2 cellular contexts compared by ENCODE assay signal in genomic region chr15:75822685-75823278, GRCh38.
TF ChIP-seq lines count a peak whose summit lies in the region.

No MANE protein-coding gene starts in this region.

TF ChIP-seq in HEK293, 187 proteins besides CTCF, POLR2A, EP300 and RAD21 (continued from another document):
- TF ChIP-seq, protein P1, sequence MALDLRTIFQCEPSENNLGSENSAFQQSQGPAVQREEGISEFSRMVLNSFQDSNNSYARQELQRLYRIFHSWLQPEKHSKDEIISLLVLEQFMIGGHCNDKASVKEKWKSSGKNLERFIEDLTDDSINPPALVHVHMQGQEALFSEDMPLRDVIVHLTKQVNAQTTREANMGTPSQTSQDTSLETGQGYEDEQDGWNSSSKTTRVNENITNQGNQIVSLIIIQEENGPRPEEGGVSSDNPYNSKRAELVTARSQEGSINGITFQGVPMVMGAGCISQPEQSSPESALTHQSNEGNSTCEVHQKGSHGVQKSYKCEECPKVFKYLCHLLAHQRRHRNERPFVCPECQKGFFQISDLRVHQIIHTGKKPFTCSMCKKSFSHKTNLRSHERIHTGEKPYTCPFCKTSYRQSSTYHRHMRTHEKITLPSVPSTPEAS (tag by site-specific recombination; IDR thresholded peaks at IDR 0.05) = peak; percentile 79

TF ChIP-seq in H1, 55 proteins besides CTCF, POLR2A, EP300 and RAD21 (continued from another document):
- TF ChIP-seq BCL11A (IDR thresholded peaks at IDR 0.05; ENCODE audit: low read depth in 2 of 2, low read length in 2 of 2) (no peak), BACH1 (IDR thresholded peaks at IDR 0.05; ENCODE audit: low read length) (no peak), HDAC6 (IDR thresholded peaks at IDR 0.05; ENCODE audit: low read depth, low read length) (no peak), CEBPB (IDR thresholded peaks at IDR 0.05; ENCODE audit: low read depth, low read length) (no peak)
TF ChIP-seq in H1: peak in this region for 0.
